In the genomic region with DNA sequence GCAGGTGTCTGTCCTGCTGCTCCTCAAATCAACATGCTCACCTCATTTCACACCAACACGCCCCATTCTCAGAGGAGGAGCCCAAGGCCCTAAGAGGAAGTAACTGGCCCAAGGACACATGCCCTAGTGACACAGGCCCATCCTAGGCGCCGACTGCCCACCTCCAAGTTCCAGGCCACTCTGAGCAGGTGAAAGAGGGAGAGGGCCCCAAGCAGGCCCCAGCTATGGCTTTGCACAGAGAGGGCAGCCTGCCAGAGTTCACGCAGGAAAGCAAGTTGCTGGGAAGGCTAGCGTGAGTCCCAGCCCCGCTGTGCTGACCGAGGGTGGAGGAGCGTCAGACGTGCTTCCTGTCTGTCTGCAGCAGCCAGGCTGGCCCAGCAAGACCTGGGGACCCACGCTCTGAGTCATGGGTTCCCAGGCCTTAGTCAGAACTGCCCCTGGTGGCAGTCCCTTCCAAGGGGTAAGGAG, we compare ENCODE assay signal across 1 cellular context.
A peak's percentile ranks its signal among the peaks of the same experiment; 100 is the strongest.
TF ChIP-seq lines count a peak whose summit lies in the region.

No MANE protein-coding gene starts in this region.

TF ChIP-seq in K562, 482 proteins besides CTCF, POLR2A, EP300 and RAD21:
- TF ChIP-seq L3MBTL2 (IDR thresholded peaks at IDR 0.05), result peak; percentile 34; the same call in 1 of the 2 replicates
- 0 out of 2 replicates have a peak, but pooled peaks have one; percentile 20 for TF ChIP-seq FOSL1 (tag; conservative IDR thresholded peaks at IDR 0.05)
